ENCODE assay signal across 9 cellular contexts in genomic region chr5:138663009-138663408, GRCh38.
DNase-seq lines count a peak whose midpoint lies in the region; ATAC-seq lines count a peak whose summit lies in the region.
"Had no signal": no experiment of that assay in that cellular context is flagged by ENCODE, and none has a peak within 500 bp of the region (broad histone marks: within the 10 kb centered on the region; RNA-seq: fewer than 3 reads in every experiment).

No MANE protein-coding gene starts in this region.

- peak; percentile 18 for DNase-seq in SKM-1 treated with dmso at 0.1 percent for 144 hours (lab: John Stamatoyannopoulos, UW; ENCODE audit: unreplicated experiment)
- DNase-seq in SKM-1 (lab: John Stamatoyannopoulos, UW; ENCODE audit: unreplicated experiment), result no peak
- DNase-seq in NCI-H226, result peak; percentile 60
- peak; percentile 14 for DNase-seq in activated T-cell treated with anti-CD3 and anti-CD28 coated beads for 4 hours
- peak; percentile 36 for DNase-seq in renal cortical epithelial cell (ENCODE audit: low read depth)
- no peak for DNase-seq in H4 (ENCODE audit: low spot score)
- no peak for DNase-seq in NCI-H2196 treated with DMSO at 0.1 percent for 48 hours (lab: John Stamatoyannopoulos, UW; ENCODE audit: unreplicated experiment)

- ATAC-seq in GM19324 (IDR thresholded peaks at IDR 0.05; ENCODE audit: low FRiP score, unreplicated experiment), result no peak
- ATAC-seq: WTC11 had no signal

Comparison
In these comparisons a context has a peak if more than half of its experiments do, and no peak if none do; other contexts are left out.
1. DNase-seq: peak in SKM-1 treated with dmso at 0.1 percent for 144 hours (single experiment), NCI-H226 (single experiment), activated T-cell treated with anti-CD3 and anti-CD28 coated beads for 4 hours (single experiment) and renal cortical epithelial cell (single experiment); none in SKM-1 (single experiment), H4 (single experiment) and NCI-H2196 treated with DMSO at 0.1 percent for 48 hours (single experiment).